In the genomic region with DNA sequence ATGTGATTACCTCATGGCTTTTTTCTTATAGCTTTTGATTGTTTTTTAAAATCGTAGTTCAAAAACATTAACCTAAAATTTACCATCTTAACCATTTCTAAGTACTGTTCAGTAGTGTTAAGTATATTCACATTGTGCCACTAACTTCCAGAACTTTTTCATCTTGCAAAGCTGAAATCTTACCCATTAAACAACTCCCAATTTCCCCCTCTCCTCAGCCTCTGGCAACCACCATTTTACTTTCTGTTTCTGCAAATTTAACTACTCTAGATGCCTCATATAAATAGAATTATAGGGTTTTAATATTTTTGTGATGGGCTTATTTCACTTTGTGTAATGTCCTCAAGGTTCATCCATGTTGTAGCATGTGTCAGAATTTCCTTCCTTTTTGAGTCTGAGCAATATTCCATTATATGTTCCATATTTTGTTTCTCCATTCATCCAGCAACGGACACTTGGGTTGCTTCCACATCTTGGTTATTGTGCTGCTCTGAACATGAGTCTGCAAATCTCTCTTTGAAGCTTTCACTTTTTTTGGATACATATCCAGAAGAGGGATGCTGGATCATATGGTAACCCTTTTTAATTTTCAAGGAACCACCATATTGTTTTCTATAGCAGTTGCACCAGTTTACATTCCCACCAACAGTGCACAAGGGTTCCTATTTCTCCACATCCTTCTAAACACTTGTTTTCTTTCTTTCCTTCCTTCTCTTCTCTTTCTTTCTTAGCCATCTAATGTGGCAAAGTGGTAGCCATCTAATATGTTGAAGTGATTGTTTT, we compare ENCODE assay signal across 12 cellular contexts. TPM values are rescaled to one million over a fixed set of nuclear protein-coding genes. Genes with fewer than 3 reads are reported as not detected.
DNase-seq lines count a peak whose midpoint lies in the region; ATAC-seq and TF ChIP-seq lines count a peak whose summit lies in the region.
"Had no signal": no experiment of that assay in that cellular context is flagged by ENCODE, and none has a peak within 500 bp of the region (broad histone marks: within the 10 kb centered on the region; RNA-seq: fewer than 3 reads in every experiment).

No MANE protein-coding gene starts in this region.

- ATAC-seq in stimulated activated naive CD8-positive, alpha-beta T cell treated with anti-CD3 and anti-CD28 coated beads, Interleukin-15, Interleukin-2, amounts not matched to agents 100 U/mL and 50 U/mL, for 24 hours, result no peak
- ATAC-seq in activated T-helper 17 cell treated with anti-CD3 and anti-CD28 coated beads, Interleukin-2, amount 50 U/mL, for 72 hours (replicated peaks), result no peak
- no peak for ATAC-seq in GM21367 (IDR thresholded peaks at IDR 0.05; ENCODE audit: unreplicated experiment)
- ATAC-seq: right cardiac atrium had no signal

- DNase-seq in stimulated activated naive CD8-positive, alpha-beta T cell treated with anti-CD3 and anti-CD28 coated beads, Interleukin-15, Interleukin-2, amounts not matched to agents 100 U/mL and 50 U/mL, for 24 hours, result no peak
- DNase-seq in NCI-H446 (lab: John Stamatoyannopoulos, UW) (no peak), GM10266 (ENCODE audit: extremely low spot score) (no peak), pons (ENCODE audit: low spot score) (no peak)
- DNase-seq: KBM-7; NCI-H774; right cardiac atrium; stimulated activated naive CD4-positive, alpha-beta T cell treated with Interleukin-2 at 50 U/mL for 16 hours had no signal

- no peaks in the 10 kb centered on the region for H3K27me3 Mint-ChIP-seq in stimulated activated naive CD8-positive, alpha-beta T cell treated with anti-CD3 and anti-CD28 coated beads, Interleukin-15, Interleukin-2, amounts not matched to agents 100 ng/mL and 50 ng/mL, for 24 hours
- no peaks in the 10 kb centered on the region for H3K27me3 Mint-ChIP-seq in activated T-helper 17 cell treated with anti-CD3 and anti-CD28 coated beads, Interleukin-2, amount 50 U/mL, for 72 hours

- H3K9ac ChIP-seq in iPS-20b (ENCODE audit: low read depth, low read length), result no peak overlapping the region

- H3K9me3 ChIP-seq in iPS-20b (ENCODE audit: insufficient read depth, low read depth, low read length), result no peaks in the 10 kb centered on the region

- H3K36me3 Mint-ChIP-seq in stimulated activated naive CD8-positive, alpha-beta T cell treated with anti-CD3 and anti-CD28 coated beads, Interleukin-15, Interleukin-2, amounts not matched to agents 100 ng/mL and 50 ng/mL, for 24 hours (ENCODE audit: low read depth), result peaks cover 73% of the 10 kb centered on the region
- H3K36me3 Mint-ChIP-seq in activated T-helper 17 cell treated with anti-CD3 and anti-CD28 coated beads, Interleukin-2, amount 50 U/mL, for 72 hours (ENCODE audit: low read depth), result peaks cover 96% of the 10 kb centered on the region

- H3K36me3 ChIP-seq in iPS-20b (ENCODE audit: insufficient read depth, low read depth, low read length), result no peaks in the 10 kb centered on the region; the same call in 1 of the 2 replicates

- no peaks in the 10 kb centered on the region for H3K9me3 Mint-ChIP-seq in stimulated activated naive CD8-positive, alpha-beta T cell treated with anti-CD3 and anti-CD28 coated beads, Interleukin-15, Interleukin-2, amounts not matched to agents 100 ng/mL and 50 ng/mL, for 24 hours
- peaks cover 5% of the 10 kb centered on the region for H3K9me3 Mint-ChIP-seq in activated T-helper 17 cell treated with anti-CD3 and anti-CD28 coated beads, Interleukin-2, amount 50 U/mL, for 72 hours

- peaks cover 70% of the 10 kb centered on the region for H3K4me1 Mint-ChIP-seq in stimulated activated naive CD8-positive, alpha-beta T cell treated with anti-CD3 and anti-CD28 coated beads, Interleukin-15, Interleukin-2, amounts not matched to agents 100 ng/mL and 50 ng/mL, for 24 hours (ENCODE audit: low read depth)
- peaks cover 27% of the 10 kb centered on the region for H3K4me1 Mint-ChIP-seq in activated T-helper 17 cell treated with anti-CD3 and anti-CD28 coated beads, Interleukin-2, amount 50 U/mL, for 72 hours

- no peaks in the 10 kb centered on the region for H3K27me3 ChIP-seq in iPS-20b (ENCODE audit: insufficient read depth, low read length)

- peaks cover 24% of the 10 kb centered on the region for H3K4me1 ChIP-seq in iPS-20b (ENCODE audit: insufficient read depth, low read length)

- peak overlapping the region; percentile 66 for H3K27ac Mint-ChIP-seq in stimulated activated naive CD8-positive, alpha-beta T cell treated with anti-CD3 and anti-CD28 coated beads, Interleukin-15, Interleukin-2, amounts not matched to agents 100 ng/mL and 50 ng/mL, for 24 hours
- peak overlapping the region; percentile 39 for H3K27ac Mint-ChIP-seq in activated T-helper 17 cell treated with anti-CD3 and anti-CD28 coated beads, Interleukin-2, amount 50 U/mL, for 72 hours

- no peak for TF ChIP-seq CTCF in GM10266 (IDR thresholded peaks at IDR 0.05; ENCODE audit: control insufficient read depth, insufficient read depth, low read depth, missing control alignments)

- H3K4me3 ChIP-seq in iPS-20b (ENCODE audit: low read length), result peak overlapping the region; percentile 28

- H3K4me3 Mint-ChIP-seq in stimulated activated naive CD8-positive, alpha-beta T cell treated with anti-CD3 and anti-CD28 coated beads, Interleukin-15, Interleukin-2, amounts not matched to agents 100 ng/mL and 50 ng/mL, for 24 hours, result peak overlapping the region; percentile 98
- peak overlapping the region; percentile 99 for H3K4me3 Mint-ChIP-seq in activated T-helper 17 cell treated with anti-CD3 and anti-CD28 coated beads, Interleukin-2, amount 50 U/mL, for 72 hours

- no peak overlapping the region for H3K27ac ChIP-seq in iPS-20b (ENCODE audit: low read length)

RNA-seq across cellular contexts. Expression of gene HIF1A, which starts 5.0 kb away (rescaled TPM):
- total RNA-seq in activated T-helper 17 cell treated with anti-CD3 and anti-CD28 coated beads, Interleukin-2, amount 50 U/mL, for 72 hours, result 100 to 1,000 TPM; 123 to 176 TPM
